ENCODE assay signal across 8 cellular contexts in the genomic region with DNA sequence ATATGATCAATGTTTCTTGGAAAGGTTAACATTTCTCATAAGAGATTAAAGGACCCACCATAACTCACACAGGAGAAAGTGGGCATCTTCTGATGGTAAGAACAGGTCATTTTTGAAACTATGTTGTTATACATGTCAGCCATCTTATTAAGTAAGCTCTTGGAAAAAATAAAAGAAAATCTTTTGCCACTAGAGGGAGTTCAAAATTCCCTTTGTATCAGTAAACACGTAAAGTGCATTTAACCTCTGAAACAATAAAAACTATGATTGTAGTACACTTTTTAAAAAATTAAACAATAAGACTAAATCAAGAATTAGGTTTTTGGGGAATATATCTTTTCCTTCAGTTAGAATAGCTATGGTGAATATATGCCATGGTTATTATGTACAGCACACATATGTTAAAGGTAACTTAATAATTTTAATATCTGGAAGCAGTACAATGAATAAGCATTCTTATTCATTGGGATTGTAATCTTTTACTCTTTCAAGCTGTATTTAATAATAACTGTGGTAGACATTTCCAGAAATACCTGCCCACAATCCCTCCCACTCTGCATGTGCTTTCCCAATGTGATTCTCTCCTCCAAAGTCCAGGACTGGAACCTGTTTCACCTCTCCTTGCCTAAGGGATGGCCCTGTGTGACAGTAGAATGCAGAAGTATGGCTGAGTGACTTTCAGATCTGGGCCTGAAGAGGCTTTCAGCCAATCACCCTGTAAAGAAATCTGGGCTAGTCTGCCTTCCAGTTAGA.
DNase-seq lines count a peak whose midpoint lies in the region; ATAC-seq and TF ChIP-seq lines count a peak whose summit lies in the region.

No MANE protein-coding gene starts in this region.

- no peak overlapping the region for H3K4me3 ChIP-seq in epithelial cell of esophagus (ENCODE audit: low read length)
- H3K4me3 ChIP-seq in ovary = no peak overlapping the region

- intact Hi-C loops in ovary (cut with DNase I) = no loop called here

- no peak for TF ChIP-seq EP300 in ovary (IDR thresholded peaks at IDR 0.05)

- no peaks in the 10 kb centered on the region for H3K36me3 ChIP-seq in ovary

- ATAC-seq in GM21717 (IDR thresholded peaks at IDR 0.05; ENCODE audit: unreplicated experiment) = no peak

- H3K4me1 ChIP-seq in ovary (ENCODE audit: insufficient read depth) = peaks cover 6% of the 10 kb centered on the region

- TF ChIP-seq CTCF in epithelial cell of esophagus (IDR thresholded peaks at IDR 0.05; ENCODE audit: insufficient read depth, low read depth, low read length, missing control alignments) = peak; percentile 42
- TF ChIP-seq CTCF in ovary (IDR thresholded peaks at IDR 0.05) = peak in 2 of 3 donors; percentile 38 to 49

- no peak for TF ChIP-seq POLR2A in ovary (IDR thresholded peaks at IDR 0.05)

- DNase-seq in NCI-H524 (lab: John Stamatoyannopoulos, UW) (peak; percentile 1 to 67), NCI-H524 treated with DMSO at 0.1 percent for 48 hours (lab: John Stamatoyannopoulos, UW) (no peak), KG1 (lab: John Stamatoyannopoulos, UW) (peak; percentile 81), SK-N-DZ (ENCODE audit: low spot score) (peak; percentile 59), epithelial cell of esophagus (ENCODE audit: low read depth) (peak; percentile 71), ovary (no peak), D341Med (ENCODE audit: low spot score) (no peak)

- WGBS in ovary, 3 donors = 13 to 18% (median 18%) methylated on average over 1 of the region's 1 CpG

- no peaks in the 10 kb centered on the region for H3K27me3 ChIP-seq in ovary

- H3K9me3 ChIP-seq in ovary = no peaks in the 10 kb centered on the region

- peak overlapping the region in 1 of 2 donors; percentile 74 for H3K27ac ChIP-seq in ovary

Comparison
In these comparisons a context has a peak if more than half of its experiments do, and no peak if none do; other contexts are left out.
1. DNase-seq: peak in NCI-H524 (2 of 2), KG1 (single experiment), SK-N-DZ (single experiment) and epithelial cell of esophagus (single experiment); none in NCI-H524 treated with DMSO at 0.1 percent for 48 hours (single experiment), ovary (0 of 5) and D341Med (single experiment).